Comparison of ENCODE assay signal across 16 cellular contexts in the genomic region with DNA sequence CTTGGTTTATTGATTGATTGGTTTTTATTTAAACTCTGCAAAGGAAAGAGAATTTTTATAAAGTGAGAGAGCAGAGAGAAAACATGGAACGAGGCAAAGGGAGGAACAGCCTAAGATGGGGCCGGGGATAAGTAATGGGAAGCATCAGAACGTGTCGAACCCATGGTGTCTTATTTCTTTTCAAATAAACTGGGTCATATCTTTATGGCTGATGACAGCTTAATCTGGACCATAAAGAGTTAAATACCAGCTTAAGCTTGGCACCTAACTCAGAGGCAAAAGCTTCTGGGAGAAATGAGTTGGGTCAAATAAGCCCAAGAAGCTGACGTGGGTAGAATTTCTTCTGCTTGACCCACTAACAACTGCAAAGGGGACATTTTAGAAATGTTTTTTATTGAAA. TPM values are rescaled to one million over a fixed set of nuclear protein-coding genes. Genes with fewer than 3 reads are reported as not detected.
DNase-seq lines count a peak whose midpoint lies in the region; ATAC-seq and TF ChIP-seq lines count a peak whose summit lies in the region.
"Had no signal": no experiment of that assay in that cellular context is flagged by ENCODE, and none has a peak within 500 bp of the region (broad histone marks: within the 10 kb centered on the region; RNA-seq: fewer than 3 reads in every experiment).

No MANE protein-coding gene starts in this region.

- H3K27ac ChIP-seq in SK-N-MC (0 out of 2 replicates have a peak overlapping the region, but pooled peaks have one; percentile 22), parathyroid adenoma (no peak overlapping the region)

- H3K27ac Mint-ChIP-seq in activated naive CD4-positive, alpha-beta T cell treated with anti-CD3 and anti-CD28 coated beads, Interleukin-2, amount 10 ng/mL, durations not matched to agents 7 days and 5 days: peak overlapping the region; percentile 76
- H3K27ac Mint-ChIP-seq in glutamatergic neuron (ENCODE audit: unreplicated experiment): peak overlapping the region; percentile 98

- peaks cover 35% of the 10 kb centered on the region for H3K36me3 Mint-ChIP-seq in activated naive CD4-positive, alpha-beta T cell treated with anti-CD3 and anti-CD28 coated beads, Interleukin-2, amount 10 ng/mL, durations not matched to agents 7 days and 5 days
- no peaks in the 10 kb centered on the region for H3K36me3 Mint-ChIP-seq in glutamatergic neuron (ENCODE audit: unreplicated experiment)

- CTCF ChIA-PET in activated naive CD4-positive, alpha-beta T cell treated with anti-CD3 and anti-CD28 coated beads, Interleukin-2, amount 10 ng/mL, durations not matched to agents 7 days and 5 days (lab: Charles Lee): interaction anchor here (0.9 to 2.7 kb wide), 6 partner anchors 9 to 49 kb away, joined by 3 to 15 read pairs (median 5); no protein-coding TSS in a partner anchor

- no peak overlapping the region for H3K9ac ChIP-seq in SK-N-MC (ENCODE audit: insufficient read length)
- no peak overlapping the region for H3K9ac ChIP-seq in parathyroid adenoma

- no peaks in the 10 kb centered on the region for H3K27me3 ChIP-seq in parathyroid adenoma (ENCODE audit: control insufficient read depth, insufficient read depth, low read length)
- H3K27me3 ChIP-seq: BE2C had no signal

- no peak overlapping the region for H3K4me3 Mint-ChIP-seq in activated naive CD4-positive, alpha-beta T cell treated with anti-CD3 and anti-CD28 coated beads, Interleukin-2, amount 10 ng/mL, durations not matched to agents 7 days and 5 days
- peak overlapping the region; percentile 74 for H3K4me3 Mint-ChIP-seq in glutamatergic neuron (ENCODE audit: unreplicated experiment)

- no peak overlapping the region for H3K4me2 ChIP-seq in parathyroid adenoma (ENCODE audit: low read length)

- peaks cover 16% of the 10 kb centered on the region for H3K36me3 ChIP-seq in SK-N-MC (ENCODE audit: insufficient read depth, low read length)
- H3K36me3 ChIP-seq in parathyroid adenoma (ENCODE audit: control insufficient read depth, insufficient read depth, low read length): no peaks in the 10 kb centered on the region

- H3K4me1 ChIP-seq in parathyroid adenoma: peaks cover 4% of the 10 kb centered on the region

- no peaks in the 10 kb centered on the region for H3K9me3 Mint-ChIP-seq in activated naive CD4-positive, alpha-beta T cell treated with anti-CD3 and anti-CD28 coated beads, Interleukin-2, amount 10 ng/mL, durations not matched to agents 7 days and 5 days
- H3K9me3 Mint-ChIP-seq in glutamatergic neuron (ENCODE audit: unreplicated experiment): peaks cover 20% of the 10 kb centered on the region

- H3K27me3 Mint-ChIP-seq in activated naive CD4-positive, alpha-beta T cell treated with anti-CD3 and anti-CD28 coated beads, Interleukin-2, amount 10 ng/mL, durations not matched to agents 7 days and 5 days: no peaks in the 10 kb centered on the region
- peaks cover 7% of the 10 kb centered on the region for H3K27me3 Mint-ChIP-seq in glutamatergic neuron (ENCODE audit: unreplicated experiment)

- H3K4me3 ChIP-seq in SK-N-MC: no peak overlapping the region
- no peak overlapping the region for H3K4me3 ChIP-seq in parathyroid adenoma (ENCODE audit: low read depth, low read length)
- H3K4me3 ChIP-seq: K562 had no signal

- TF ChIP-seq CTCF in glutamatergic neuron (IDR thresholded peaks at IDR 0.05; ENCODE audit: partially characterized antibody, unreplicated experiment) (no peak), parathyroid adenoma (IDR thresholded peaks at IDR 0.05) (no peak)

- H3K9me3 ChIP-seq in SK-N-MC (ENCODE audit: low read depth, low read length) (no peaks in the 10 kb centered on the region), parathyroid adenoma (ENCODE audit: control insufficient read depth, low read length) (no peaks in the 10 kb centered on the region)
- H3K9me3 ChIP-seq: BE2C had no signal

- H3K4me1 Mint-ChIP-seq in activated naive CD4-positive, alpha-beta T cell treated with anti-CD3 and anti-CD28 coated beads, Interleukin-2, amount 10 ng/mL, durations not matched to agents 7 days and 5 days: peaks cover 50% of the 10 kb centered on the region
- H3K4me1 Mint-ChIP-seq in glutamatergic neuron (ENCODE audit: low read depth, unreplicated experiment): peaks cover 53% of the 10 kb centered on the region

- no peak for ATAC-seq in HG02642 (IDR thresholded peaks at IDR 0.05; ENCODE audit: poor library complexity, unreplicated experiment)

- peak overlapping the region; percentile 43 for H2AFZ ChIP-seq in parathyroid adenoma

- H3K79me2 ChIP-seq in parathyroid adenoma: no peaks in the 10 kb centered on the region

- no peak for DNase-seq in activated naive CD4-positive, alpha-beta T cell treated with anti-CD3 and anti-CD28 coated beads, Interleukin-2, amount 10 ng/mL, durations not matched to agents 7 days and 5 days
- no peak for DNase-seq in activated naive CD4-positive, alpha-beta T cell (lab: John Stamatoyannopoulos, UW)
- no peak for DNase-seq in SK-N-MC (ENCODE audit: low read depth, low spot score)
- DNase-seq in glutamatergic neuron: no peak
- DNase-seq in AML-193 (lab: John Stamatoyannopoulos, UW): no peak
- DNase-seq: BE2C, DMS79 treated with DMSO at 0.1 percent for 48 hours, HCEC 1CT, NCI-H187 treated with DMSO at 0.1 percent for 48 hours, NCI-H345, NCI-H526 treated with DMSO at 0.1 percent for 48 hours, RPMI8226 had no signal

RNA-seq across cellular contexts. Expression of a gene that starts 12.0 kb away (rescaled TPM):
- 12.1 TPM for total RNA-seq in glutamatergic neuron (ENCODE audit: unreplicated experiment)

RNA-seq across cellular contexts. Expression of a gene that starts 12.7 kb away (rescaled TPM):
- 289 TPM for total RNA-seq in glutamatergic neuron (ENCODE audit: unreplicated experiment)

RNA-seq across cellular contexts. Expression of a gene that starts 20.0 kb away (rescaled TPM):
- total RNA-seq in glutamatergic neuron (ENCODE audit: unreplicated experiment): not detected
- total RNA-seq: G401, K562 had no signal

RNA-seq across cellular contexts. Expression of a gene that starts 35.4 kb away (rescaled TPM):
- 164 TPM for total RNA-seq in glutamatergic neuron (ENCODE audit: unreplicated experiment)

RNA-seq across cellular contexts. Expression of a gene that starts 39.6 kb away (rescaled TPM):
- total RNA-seq in glutamatergic neuron (ENCODE audit: unreplicated experiment): 0.34 TPM
